ENCODE assay signal across 8 cellular contexts in the genomic region with DNA sequence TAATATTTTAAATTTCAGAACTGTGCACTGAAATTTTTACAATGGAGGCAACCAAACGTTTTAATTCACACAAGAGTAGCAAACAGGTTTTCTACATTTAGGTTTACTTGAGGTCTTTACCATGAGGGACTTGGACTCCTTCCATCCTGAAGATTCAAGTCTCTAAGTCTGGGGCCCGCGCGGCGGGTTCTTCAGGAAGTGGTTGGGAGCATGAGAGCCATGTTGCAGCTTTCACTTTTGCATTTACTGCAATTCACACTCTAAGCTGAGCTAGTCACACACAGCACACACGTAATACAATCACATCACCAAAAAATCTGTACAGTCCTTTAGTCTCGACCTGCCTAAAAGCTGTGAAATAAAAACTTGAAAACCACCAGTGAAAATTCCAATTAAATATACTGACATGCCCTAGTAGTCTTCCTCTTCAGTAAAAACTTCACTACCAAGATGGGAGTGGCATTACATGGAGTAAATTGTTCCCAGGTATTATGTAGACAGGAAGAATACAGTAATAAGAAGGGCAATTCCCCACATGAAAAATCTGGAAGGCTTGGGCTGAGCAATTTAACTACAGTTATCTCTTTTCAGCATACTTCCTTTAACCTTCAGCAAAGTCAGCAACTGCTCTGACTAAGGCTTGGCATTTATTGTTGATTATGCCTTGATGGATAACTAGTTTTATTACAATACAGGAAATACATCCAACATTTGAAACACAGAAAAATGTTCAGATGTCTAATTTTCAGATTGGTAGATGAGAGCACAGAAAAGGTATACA.
DNase-seq lines count a peak whose midpoint lies in the region; TF ChIP-seq lines count a peak whose summit lies in the region.

No MANE protein-coding gene starts in this region.

- 0 out of 2 replicates have a peak, but pooled peaks cover 3% of the 10 kb centered on the region for H3K36me3 ChIP-seq in MM.1S (replicated peaks; ENCODE audit: insufficient read depth, low read length)

- peaks cover 24% of the 10 kb centered on the region for H3K79me2 ChIP-seq in MM.1S (ENCODE audit: low read length)

- DNase-seq in stimulated activated CD4-positive, alpha-beta T cell treated with anti-CD3 and anti-CD28 coated beads, Interleukin-12 subunit alpha, Interleukin-12 subunit beta, amount 100 ng/mL, for 4 hours: peak; percentile 34
- no peak for DNase-seq in stimulated activated CD4-positive, alpha-beta T cell treated with anti-CD3 and anti-CD28 coated beads, Interleukin-2, amount 100 ng/mL, for 48 hours
- DNase-seq in MM.1S: peak; percentile 64
- peak; percentile 25 for DNase-seq in activated T-helper 9 cell treated with anti-CD3 and anti-CD28 coated beads, Interleukin-2, amount 50 U/mL, for 16 hours (ENCODE audit: low read depth)
- peak; percentile 15 for DNase-seq in germinal center (ENCODE audit: low spot score)
- peak; percentile 55 for DNase-seq in stimulated activated CD4-positive, alpha-beta T cell treated with anti-CD3 and anti-CD28 coated beads, Interleukin-1b, Interleukin-23, amount 100 ng/mL, for 48 hours
- DNase-seq in NCI-H2196 (lab: John Stamatoyannopoulos, UW; ENCODE audit: unreplicated experiment): no peak
- DNase-seq in NCI-H128 (lab: John Stamatoyannopoulos, UW; ENCODE audit: unreplicated experiment): no peak

- H3K4me2 ChIP-seq in MM.1S (ENCODE audit: low read depth, low read length): peak overlapping the region; percentile 78

- no peaks in the 10 kb centered on the region for H3K9me3 ChIP-seq in MM.1S (replicated peaks; ENCODE audit: insufficient read depth, low read length)

- 0 out of 2 replicates have a peak overlapping the region, but pooled peaks have one; percentile 37 for H3K9ac ChIP-seq in MM.1S (ENCODE audit: low read length)

- H3K4me3 ChIP-seq in MM.1S (ENCODE audit: low read length): peak overlapping the region; percentile 34; the same call in 1 of the 2 replicates

- no peaks in the 10 kb centered on the region for H3K9me2 ChIP-seq in MM.1S (replicated peaks; ENCODE audit: insufficient read depth, low read length)

- H3K4me1 ChIP-seq in MM.1S (ENCODE audit: low read length): peaks cover 18% of the 10 kb centered on the region

- no peaks in the 10 kb centered on the region for H3K27me3 ChIP-seq in MM.1S (replicated peaks; ENCODE audit: insufficient read depth, low read length)

- no peaks in the 10 kb centered on the region for H3F3A ChIP-seq in MM.1S (ENCODE audit: insufficient read depth, low read length)

- no peak for TF ChIP-seq CTCF in MM.1S (IDR thresholded peaks at IDR 0.05; ENCODE audit: low read length)

- 0 out of 2 replicates have a peak overlapping the region, but pooled peaks have one; percentile 31 for H2AFZ ChIP-seq in MM.1S (ENCODE audit: low read length)

- H4K20me1 ChIP-seq in MM.1S (ENCODE audit: insufficient read depth, low read length): no peaks in the 10 kb centered on the region

- peak overlapping the region; percentile 44; the same call in 1 of the 2 replicates for H3K27ac ChIP-seq in MM.1S (ENCODE audit: low read length)

Comparison
In these comparisons a context has a peak if more than half of its experiments do, and no peak if none do; other contexts are left out.
1. DNase-seq: peak in stimulated activated CD4-positive, alpha-beta T cell treated with anti-CD3 and anti-CD28 coated beads, Interleukin-12 subunit alpha, Interleukin-12 subunit beta, amount 100 ng/mL, for 4 hours (single experiment), MM.1S (single experiment), activated T-helper 9 cell treated with anti-CD3 and anti-CD28 coated beads, Interleukin-2, amount 50 U/mL, for 16 hours (single experiment), germinal center (single experiment) and stimulated activated CD4-positive, alpha-beta T cell treated with anti-CD3 and anti-CD28 coated beads, Interleukin-1b, Interleukin-23, amount 100 ng/mL, for 48 hours (single experiment); none in stimulated activated CD4-positive, alpha-beta T cell treated with anti-CD3 and anti-CD28 coated beads, Interleukin-2, amount 100 ng/mL, for 48 hours (0 of 2), NCI-H2196 (single experiment) and NCI-H128 (single experiment).